13 cellular contexts compared by ENCODE assay signal in genomic region chr5:74327339-74327685, GRCh38.
DNase-seq lines count a peak whose midpoint lies in the region; FAIRE-seq and TF ChIP-seq lines count a peak whose summit lies in the region.
"Had no signal": no experiment of that assay in that cellular context is flagged by ENCODE, and none has a peak within 500 bp of the region (broad histone marks: within the 10 kb centered on the region; RNA-seq: fewer than 3 reads in every experiment).

No MANE protein-coding gene starts in this region.

- DNase-seq in Calu3 (no peak), SJCRH30 (no peak), endothelial cell of umbilical vein (ENCODE audit: low read depth, low spot score) (no peak), GM03348 (ENCODE audit: low spot score) (no peak), amygdala (lab: John Stamatoyannopoulos, UW) (no peak), caudate nucleus (lab: John Stamatoyannopoulos, UW) (no peak), anterior cingulate cortex (lab: John Stamatoyannopoulos, UW) (no peak)
- DNase-seq: uterus had no signal

- POLR2A ChIA-PET in endothelial cell of umbilical vein (lab: Charles Lee) = no interaction called here

- BruUV-seq in Calu3 (replicated peaks; lab: Mats Ljungman, UMichigan) (no TSS peak), endothelial cell of umbilical vein (replicated peaks; lab: Mats Ljungman, UMichigan) (no TSS peak)

- H2AFZ ChIP-seq in endothelial cell of umbilical vein (ENCODE audit: low read depth, low read length) (no peak overlapping the region), parathyroid adenoma (peak overlapping the region; percentile 47)

- H3K79me2 ChIP-seq in endothelial cell of umbilical vein (ENCODE audit: control insufficient read depth, insufficient read depth, low read length) (no peaks in the 10 kb centered on the region), parathyroid adenoma (no peaks in the 10 kb centered on the region)

- TF ChIP-seq CTCF in Calu3 (IDR thresholded peaks at IDR 0.05; ENCODE audit: unreplicated experiment) = no peak
- no peak for TF ChIP-seq CTCF in endothelial cell of umbilical vein (IDR thresholded peaks at IDR 0.05; ENCODE audit: extremely low read depth in 1 of 2, insufficient read depth in 1 of 2, low read depth in 1 of 2, low read length in 2 of 2)
- no peak for TF ChIP-seq CTCF in parathyroid adenoma (IDR thresholded peaks at IDR 0.05)

- peak overlapping the region; percentile 63 for H3K27ac Mint-ChIP-seq in Calu3 (ENCODE audit: unreplicated experiment)
- H3K27ac Mint-ChIP-seq: dendritic cell treated with granulocyte-macrophage colony-stimulating factor and Interleukin-4, amounts not matched to agents 40 ng/mL and 50 ng/mL, for 4 days; memory B cell had no signal

- CTCF ChIA-PET in Calu3 (lab: Charles Lee) = interaction anchor here (0.6 to 1.6 kb wide), 2 partner anchors 12 to 923 kb away, joined by 3 read pairs; no protein-coding TSS in a partner anchor
- CTCF ChIA-PET in endothelial cell of umbilical vein (lab: Charles Lee) = no interaction called here

- no peaks in the 10 kb centered on the region for H4K20me1 ChIP-seq in endothelial cell of umbilical vein (replicated peaks; ENCODE audit: control insufficient read depth, extremely low read depth, insufficient read depth, low read length)

- H3K4me1 ChIP-seq in SJCRH30 (peaks cover 21% of the 10 kb centered on the region), endothelial cell of umbilical vein (ENCODE audit: control insufficient read depth, extremely low read depth, insufficient read depth, low read length) (peaks cover 13% of the 10 kb centered on the region), parathyroid adenoma (peaks cover 27% of the 10 kb centered on the region)
- H3K4me1 ChIP-seq: uterus had no signal

- no peaks in the 10 kb centered on the region for H3K9me3 ChIP-seq in SJCRH30 (replicated peaks)
- H3K9me3 ChIP-seq in endothelial cell of umbilical vein (replicated peaks; ENCODE audit: control insufficient read depth, insufficient read depth, low read length) = no peaks in the 10 kb centered on the region
- H3K9me3 ChIP-seq in parathyroid adenoma (ENCODE audit: control insufficient read depth, low read length) = no peaks in the 10 kb centered on the region
- H3K9me3 ChIP-seq: uterus had no signal

- FAIRE-seq in endothelial cell of umbilical vein (lab: Jason Lieb, UNC) = no peak
- FAIRE-seq: islet of Langerhans had no signal

- no peaks in the 10 kb centered on the region for H3K9me1 ChIP-seq in endothelial cell of umbilical vein (replicated peaks; ENCODE audit: control insufficient read depth, extremely low read depth, insufficient read depth, low read length)

- H3K4me3 Mint-ChIP-seq in Calu3 (ENCODE audit: low read depth, unreplicated experiment) = no peak overlapping the region
- H3K4me3 Mint-ChIP-seq: dendritic cell treated with granulocyte-macrophage colony-stimulating factor and Interleukin-4, amounts not matched to agents 40 ng/mL and 50 ng/mL, for 4 days; memory B cell; stimulated activated naive B cell treated with anti-CD40 and anti-IgM and Interleukin-4, amounts not matched to agents 10 μg/mL and 1 μg/mL and 100 μg/mL, for 72 hours had no signal

- H3K27me3 ChIP-seq in SJCRH30 = no peaks in the 10 kb centered on the region
- H3K27me3 ChIP-seq in endothelial cell of umbilical vein (ENCODE audit: control insufficient read depth in 2 of 2, insufficient read depth in 2 of 2, low read length in 2 of 2) = no peaks in the 10 kb centered on the region
- H3K27me3 ChIP-seq in parathyroid adenoma (ENCODE audit: control insufficient read depth, insufficient read depth, low read length) = no peaks in the 10 kb centered on the region
- H3K27me3 ChIP-seq: uterus had no signal

- H3K27me3 Mint-ChIP-seq in Calu3 (ENCODE audit: unreplicated experiment) = no peaks in the 10 kb centered on the region

- H3K4me1 Mint-ChIP-seq in Calu3 (ENCODE audit: low read depth, unreplicated experiment) = peaks cover 44% of the 10 kb centered on the region

- H3K36me3 ChIP-seq in SJCRH30 (no peaks in the 10 kb centered on the region), endothelial cell of umbilical vein (ENCODE audit: control insufficient read depth in 2 of 2, extremely low read depth in 1 of 2, insufficient read depth in 2 of 2, low read length in 2 of 2) (no peaks in the 10 kb centered on the region), parathyroid adenoma (ENCODE audit: control insufficient read depth, insufficient read depth, low read length) (no peaks in the 10 kb centered on the region)
- H3K36me3 ChIP-seq: uterus had no signal

- H3K9me3 Mint-ChIP-seq in Calu3 (ENCODE audit: low read depth, unreplicated experiment) = no peaks in the 10 kb centered on the region
- H3K9me3 Mint-ChIP-seq: dendritic cell treated with granulocyte-macrophage colony-stimulating factor and Interleukin-4, amounts not matched to agents 40 ng/mL and 50 ng/mL, for 4 days; memory B cell; stimulated activated naive B cell treated with anti-CD40 and anti-IgM and Interleukin-4, amounts not matched to agents 10 μg/mL and 1 μg/mL and 100 μg/mL, for 72 hours had no signal

- H3K4me3 ChIP-seq in SJCRH30 (no peak overlapping the region), endothelial cell of umbilical vein (replicated peaks in 1 of 3; ENCODE audit: insufficient read depth in 1 of 3, low read depth in 1 of 3, low read length in 3 of 3) (no peak overlapping the region), parathyroid adenoma (ENCODE audit: low read depth, low read length) (no peak overlapping the region)
- H3K4me3 ChIP-seq: uterus had no signal

- intact Hi-C loops in Calu3 (cut with micrococcal nuclease; ENCODE audit: unreplicated experiment) = loop anchor here (5.0 kb wide), 3 partner anchors 65 to 315 kb away; partner anchors contain the start of gene ENC1
- intact Hi-C loops in endothelial cell of umbilical vein (cut with micrococcal nuclease) = loop anchor here (5.0 kb wide), 1 partner anchor 315 kb away; the partner anchor contains the start of gene ENC1

- H3K4me2 ChIP-seq in endothelial cell of umbilical vein (ENCODE audit: insufficient read depth, low read length) (no peak overlapping the region), parathyroid adenoma (ENCODE audit: low read length) (no peak overlapping the region)

- H3K9ac ChIP-seq in endothelial cell of umbilical vein (replicated peaks; ENCODE audit: extremely low read depth, insufficient read depth, low read length) (no peak overlapping the region), parathyroid adenoma (no peak overlapping the region)

- H3K27ac ChIP-seq in SJCRH30 (peak overlapping the region; percentile 4; the same call in 1 of the 2 replicates), endothelial cell of umbilical vein (ENCODE audit: insufficient read depth, low read depth, low read length) (peak overlapping the region; percentile 26), parathyroid adenoma (peak overlapping the region; percentile 83), caudate nucleus (ENCODE audit: low read depth, low read length) (no peak overlapping the region)
- H3K27ac ChIP-seq: uterus had no signal

- dilution Hi-C loops in endothelial cell of umbilical vein (cut with MboI; ENCODE audit: extremely low pct_ligation_motif_present, low sequenced_read_pairs) = no loop called here

- no peak for TF ChIP-seq POLR2A in endothelial cell of umbilical vein (IDR thresholded peaks at IDR 0.05; ENCODE audit: low read depth, low read length)

- peaks cover 6% of the 10 kb centered on the region for H3K36me3 Mint-ChIP-seq in Calu3 (ENCODE audit: insufficient read depth, unreplicated experiment)
- H3K36me3 Mint-ChIP-seq: memory B cell; stimulated activated naive B cell treated with anti-CD40 and anti-IgM and Interleukin-4, amounts not matched to agents 10 μg/mL and 1 μg/mL and 100 μg/mL, for 72 hours had no signal

TF ChIP-seq in endothelial cell of umbilical vein, 7 proteins besides CTCF, POLR2A, EP300 and RAD21:
- TF ChIP-seq GATA2 (IDR thresholded peaks at IDR 0.05; ENCODE audit: insufficient read depth, insufficient read length, low read depth, low read length) (no peak), EZH2 (IDR thresholded peaks at IDR 0.05; ENCODE audit: borderline replicate concordance, low read depth, low read length, severe bottlenecking) (no peak), MYC (IDR thresholded peaks at IDR 0.05; ENCODE audit: low read depth, low read length) (no peak)
